8 cellular contexts compared by ENCODE assay signal in genomic region chr2:45962522-45962921, GRCh38.
DNase-seq lines count a peak whose midpoint lies in the region; ATAC-seq and TF ChIP-seq lines count a peak whose summit lies in the region.

No MANE protein-coding gene starts in this region.

- peak overlapping the region; percentile 97 for H3K27ac ChIP-seq in RWPE1

- no peak for ATAC-seq in GM18517 (IDR thresholded peaks at IDR 0.05; ENCODE audit: unreplicated experiment)
- no peak for ATAC-seq in HG02885 (IDR thresholded peaks at IDR 0.05; ENCODE audit: poor library complexity, unreplicated experiment)
- no peak for ATAC-seq in GM19035 (IDR thresholded peaks at IDR 0.05; ENCODE audit: unreplicated experiment)

- TF ChIP-seq CTCF in RWPE1 (conservative IDR thresholded peaks at IDR 0.05; ENCODE audit: low read depth), result no peak

- CTCF ChIA-PET in RWPE1 (lab: Yijun Ruan, JAX), result interaction anchor here (0.7 kb wide), 1 partner anchor 31 kb away, joined by 3 read pairs; no protein-coding TSS in a partner anchor

- DNase-seq in DMS79 (lab: John Stamatoyannopoulos, UW), result peak; percentile 46
- DNase-seq in RWPE1 (ENCODE audit: low spot score), result no peak
- peak; percentile 40 for DNase-seq in globus pallidus (ENCODE audit: low spot score)
- peak; percentile 93 for DNase-seq in posterior vena cava (ENCODE audit: low spot score)
- DNase-seq in HPDE6-E6E7 (ENCODE audit: extremely low spot score), result no peak

- POLR2A ChIA-PET in RWPE1 (lab: Yijun Ruan, JAX; ENCODE audit: low non-redundant PET), result no interaction called here

- intact Hi-C loops in posterior vena cava (cut with DNase I), result no loop called here

Comparison
In these comparisons a context has a peak if more than half of its experiments do, and no peak if none do; other contexts are left out.
1. DNase-seq: peak in DMS79 (single experiment), globus pallidus (single experiment) and posterior vena cava (single experiment); none in RWPE1 (single experiment) and HPDE6-E6E7 (single experiment).